ENCODE assay signal across 10 cellular contexts in the genomic region with DNA sequence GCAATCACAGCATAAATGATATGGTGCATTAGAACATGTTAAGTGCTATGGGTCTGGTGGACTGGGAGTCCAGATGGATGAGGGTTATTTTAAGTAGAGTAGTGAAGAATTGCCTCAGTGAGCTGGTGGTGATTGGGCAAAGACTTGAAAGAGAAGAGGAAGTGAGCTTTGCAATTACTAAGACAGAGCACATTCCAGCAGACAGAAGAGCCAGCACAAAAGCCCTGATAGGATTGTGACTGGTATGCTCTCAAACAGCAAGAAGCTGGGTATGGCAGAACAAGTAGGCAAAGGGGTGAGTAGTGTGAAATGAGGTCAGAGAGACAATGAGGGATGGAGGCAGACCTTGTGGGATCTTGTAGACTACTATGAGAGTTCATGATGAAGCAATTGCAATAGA. TPM values are rescaled to one million over a fixed set of nuclear protein-coding genes. Genes with fewer than 3 reads are reported as not detected.
DNase-seq lines count a peak whose midpoint lies in the region; ATAC-seq and TF ChIP-seq lines count a peak whose summit lies in the region.
"Had no signal": no experiment of that assay in that cellular context is flagged by ENCODE, and none has a peak within 500 bp of the region (broad histone marks: within the 10 kb centered on the region; RNA-seq: fewer than 3 reads in every experiment).

No MANE protein-coding gene starts in this region.

- ATAC-seq in mucosa of descending colon, result peak; percentile 21
- ATAC-seq in GM21528 (IDR thresholded peaks at IDR 0.05; ENCODE audit: low FRiP score, unreplicated experiment), result no peak

- H3K27ac Mint-ChIP-seq in progenitor cell of endocrine pancreas, result no peak overlapping the region

- no peak overlapping the region for H3K4me3 Mint-ChIP-seq in progenitor cell of endocrine pancreas (ENCODE audit: low read depth)

- TF ChIP-seq CTCF in mucosa of descending colon (IDR thresholded peaks at IDR 0.05), result no peak
- no peak for TF ChIP-seq CTCF in progenitor cell of endocrine pancreas (IDR thresholded peaks at IDR 0.05; ENCODE audit: unreplicated experiment)

- peaks cover 3% of the 10 kb centered on the region for H3K36me3 Mint-ChIP-seq in progenitor cell of endocrine pancreas (ENCODE audit: insufficient read depth)

- H3K4me1 ChIP-seq in ectodermal cell (ENCODE audit: control insufficient read depth, insufficient read depth, low read length) (peaks cover 4% of the 10 kb centered on the region), mucosa of descending colon (ENCODE audit: low read depth) (no peaks in the 10 kb centered on the region)

- H3K27me3 Mint-ChIP-seq in progenitor cell of endocrine pancreas, result no peaks in the 10 kb centered on the region

- no peaks in the 10 kb centered on the region for H3K36me3 ChIP-seq in ectodermal cell (ENCODE audit: control insufficient read depth, insufficient read depth, low read length)
- H3K36me3 ChIP-seq in mucosa of descending colon (ENCODE audit: low read depth), result no peaks in the 10 kb centered on the region

- intact Hi-C loops in mucosa of descending colon (cut with DNase I, micrococcal nuclease), result no loop called here

- H3K4me1 Mint-ChIP-seq in progenitor cell of endocrine pancreas (ENCODE audit: low read depth), result no peaks in the 10 kb centered on the region

- DNase-seq in GF-D8 (lab: John Stamatoyannopoulos, UW), result peak; percentile 22
- DNase-seq in NOMO-1 treated with DMSO at 0.1 percent for 48 hours (lab: John Stamatoyannopoulos, UW; ENCODE audit: unreplicated experiment), result peak; percentile 93
- DNase-seq in mucosa of descending colon, result no peak
- DNase-seq in progenitor cell of endocrine pancreas (ENCODE audit: low spot score, unreplicated experiment), result no peak
- DNase-seq in NK-92 treated with Interleukin-12 subunit alpha and Interleukin-12 subunit beta, amount 100 ng/mL, for 24 hours (lab: John Stamatoyannopoulos, UW), result no peak
- DNase-seq in caudate nucleus (lab: John Stamatoyannopoulos, UW), result no peak
- DNase-seq: activated T-cell treated with anti-CD3 and anti-CD28 coated beads for 4 hours had no signal

- H3K27ac ChIP-seq in ectodermal cell (ENCODE audit: insufficient read depth, low read depth, low read length, poor library complexity, severe bottlenecking), result peak overlapping the region; percentile 23
- H3K27ac ChIP-seq in caudate nucleus (ENCODE audit: low read depth, low read length), result no peak overlapping the region

- H3K9me3 Mint-ChIP-seq in progenitor cell of endocrine pancreas (ENCODE audit: low read depth), result no peaks in the 10 kb centered on the region

- H3K9me3 ChIP-seq in ectodermal cell (ENCODE audit: control insufficient read depth, low read length) (no peaks in the 10 kb centered on the region), mucosa of descending colon (no peaks in the 10 kb centered on the region)

- H3K4me3 ChIP-seq in ectodermal cell (ENCODE audit: insufficient read depth, low read depth, low read length) (no peak overlapping the region), mucosa of descending colon (no peak overlapping the region)

- no peaks in the 10 kb centered on the region for H3K27me3 ChIP-seq in ectodermal cell (ENCODE audit: control insufficient read depth, insufficient read depth, low read length, poor library complexity, severe bottlenecking)

RNA-seq across cellular contexts. Expression of a gene that starts 2.0 kb away (rescaled TPM):
- polyA plus RNA-seq in ectodermal cell (2013, experiment 1 of 4), result not detected
- not detected for polyA plus RNA-seq in ectodermal cell (2013, experiment 2 of 4)
- polyA plus RNA-seq in ectodermal cell (2013, experiment 3 of 4), result not detected
- polyA plus RNA-seq in ectodermal cell (2013, experiment 4 of 4), result not detected
- total RNA-seq in mucosa of descending colon (1 to 10 TPM in 2 of 3 donors, under 1 TPM in 1; 0.90 to 3.3 (median 2.2) TPM), progenitor cell of endocrine pancreas (not detected in 2 replicates)
- total RNA-seq: cerebellum had no signal

Comparison
In these comparisons a context has a peak if more than half of its experiments do, and no peak if none do; other contexts are left out.
1. DNase-seq: peak in GF-D8 (single experiment) and NOMO-1 treated with DMSO at 0.1 percent for 48 hours (single experiment); none in mucosa of descending colon (0 of 3), progenitor cell of endocrine pancreas (single experiment), NK-92 treated with Interleukin-12 subunit alpha and Interleukin-12 subunit beta, amount 100 ng/mL, for 24 hours (single experiment) and caudate nucleus (0 of 61).